9 cellular contexts compared by ENCODE assay signal in the genomic region with DNA sequence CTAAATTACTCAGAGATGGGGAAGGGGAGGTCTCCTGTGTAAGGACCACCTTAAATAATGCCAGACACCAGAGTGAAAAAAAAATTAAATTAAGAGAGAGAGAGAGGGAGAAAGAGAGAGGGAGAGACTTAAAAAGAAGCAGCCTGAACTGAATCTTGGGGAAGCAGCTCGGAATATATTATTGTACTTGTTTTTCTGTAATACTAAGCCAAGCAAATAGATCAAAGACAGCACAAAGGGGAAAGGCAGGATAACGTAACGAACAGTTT. TPM values are rescaled to one million over a fixed set of nuclear protein-coding genes. Genes with fewer than 3 reads are reported as not detected.
A peak's percentile ranks its signal among the peaks of the same experiment; 100 is the strongest.
DNase-seq lines count a peak whose midpoint lies in the region; ATAC-seq and TF ChIP-seq lines count a peak whose summit lies in the region.
"Had no signal": no experiment of that assay in that cellular context is flagged by ENCODE, and none has a peak within 500 bp of the region (broad histone marks: within the 10 kb centered on the region; RNA-seq: fewer than 3 reads in every experiment).

No MANE protein-coding gene starts in this region.

- H3K27ac ChIP-seq in WERI-Rb-1 = no peak overlapping the region

- H3K4me3 ChIP-seq in WERI-Rb-1 (ENCODE audit: low read depth, low read length) (peak overlapping the region; percentile 93), foreskin fibroblast (ENCODE audit: low read depth in 1 of 2, low read length in 2 of 2) (peak overlapping the region; percentile 83 to 86)

- ATAC-seq in HG03469 (IDR thresholded peaks at IDR 0.05; ENCODE audit: unreplicated experiment) = no peak
- no peak for ATAC-seq in HG03439 (IDR thresholded peaks at IDR 0.05; ENCODE audit: unreplicated experiment)
- ATAC-seq in HG03354 (IDR thresholded peaks at IDR 0.05; ENCODE audit: poor library complexity, severe bottlenecking, unreplicated experiment) = no peak

- no peaks in the 10 kb centered on the region for H3K27me3 ChIP-seq in WERI-Rb-1 (ENCODE audit: insufficient read depth, low read depth, severe bottlenecking)

- no peak for DNase-seq in WERI-Rb-1
- no peak for DNase-seq in foreskin fibroblast
- DNase-seq in renal cortical epithelial cell (ENCODE audit: low read depth) = peak; percentile 49
- no peak for DNase-seq in kidney glomerular epithelial cell (lab: John Stamatoyannopoulos, UW)
- DNase-seq: NCI-H1092 had no signal

- H3K9ac ChIP-seq in ES-I3 (ENCODE audit: low read depth, low read length) = peak overlapping the region; percentile 64; the same call in 1 of the 2 replicates

- TF ChIP-seq CTCF in WERI-Rb-1 (IDR thresholded peaks at IDR 0.05; ENCODE audit: low read depth, low read length) (no peak), foreskin fibroblast (IDR thresholded peaks at IDR 0.05; ENCODE audit: low read depth, low read length) (no peak)

- H3K9me3 ChIP-seq in ES-I3 (ENCODE audit: control insufficient read depth, insufficient read depth, low read length) (no peaks in the 10 kb centered on the region), WERI-Rb-1 (ENCODE audit: severe bottlenecking) (no peaks in the 10 kb centered on the region)

- H3K36me3 ChIP-seq in ES-I3 (ENCODE audit: insufficient read depth, low read length) (no peaks in the 10 kb centered on the region), WERI-Rb-1 (no peaks in the 10 kb centered on the region)

- H3K4me1 ChIP-seq in ES-I3 (ENCODE audit: insufficient read depth, low read length) = peaks cover 38% of the 10 kb centered on the region

RNA-seq across cellular contexts. Expression of a gene that starts 4.6 kb away (rescaled TPM):
- 9.7 and 23.8 TPM in 2 replicates for total RNA-seq in renal cortical epithelial cell
